In genomic region chr1:178573330-178573729, GRCh38 we compare ENCODE assay signal across 13 cellular contexts.
A peak's percentile ranks its signal among the peaks of the same experiment; 100 is the strongest.
DNase-seq lines count a peak whose midpoint lies in the region; ATAC-seq lines count a peak whose summit lies in the region.
"Had no signal": no experiment of that assay in that cellular context is flagged by ENCODE, and none has a peak within 500 bp of the region (broad histone marks: within the 10 kb centered on the region; RNA-seq: fewer than 3 reads in every experiment).

No MANE protein-coding gene starts in this region.

- no peaks in the 10 kb centered on the region for H3K27me3 Mint-ChIP-seq in memory B cell

- peaks cover 52% of the 10 kb centered on the region for H3K4me1 Mint-ChIP-seq in memory B cell
- H3K4me1 Mint-ChIP-seq: CD8-positive, alpha-beta memory T cell had no signal

- peak overlapping the region; percentile 33 for H3K27ac Mint-ChIP-seq in memory B cell

- peak; percentile 75 for ATAC-seq in GM18909 (IDR thresholded peaks at IDR 0.05; ENCODE audit: poor library complexity, unreplicated experiment)
- peak; percentile 63 for ATAC-seq in GM21723 (IDR thresholded peaks at IDR 0.05; ENCODE audit: unreplicated experiment)
- ATAC-seq in HG03175 (IDR thresholded peaks at IDR 0.05; ENCODE audit: unreplicated experiment): peak; percentile 80
- no peak for ATAC-seq in memory B cell (ENCODE audit: low read depth)
- ATAC-seq in HG02970 (IDR thresholded peaks at IDR 0.05; ENCODE audit: low FRiP score, unreplicated experiment): no peak

- peaks cover 21% of the 10 kb centered on the region for H3K36me3 Mint-ChIP-seq in memory B cell
- H3K36me3 Mint-ChIP-seq: CD8-positive, alpha-beta memory T cell had no signal

- peaks cover under 1% of the 10 kb centered on the region for H3K9me3 Mint-ChIP-seq in memory B cell

- DNase-seq in memory B cell (ENCODE audit: low spot score in 2 of 2) (no peak), LoVo (ENCODE audit: low spot score) (no peak), germinal center (ENCODE audit: low spot score) (no peak)
- DNase-seq: CD8-positive, alpha-beta memory T cell; effector CD8-positive, alpha-beta T cell; IMR-90; kidney; NCI-H1694 treated with DMSO at 0.1 percent for 48 hours; testis had no signal

- no peak overlapping the region for H3K4me3 Mint-ChIP-seq in memory B cell
- H3K4me3 Mint-ChIP-seq: CD8-positive, alpha-beta memory T cell had no signal

Comparison
In these comparisons a context has a peak if more than half of its experiments do, and no peak if none do; other contexts are left out.
1. ATAC-seq: peak in GM18909 (single experiment), GM21723 (single experiment) and HG03175 (single experiment); none in memory B cell (single experiment) and HG02970 (single experiment).